ENCODE assay signal across 13 cellular contexts in the genomic region with DNA sequence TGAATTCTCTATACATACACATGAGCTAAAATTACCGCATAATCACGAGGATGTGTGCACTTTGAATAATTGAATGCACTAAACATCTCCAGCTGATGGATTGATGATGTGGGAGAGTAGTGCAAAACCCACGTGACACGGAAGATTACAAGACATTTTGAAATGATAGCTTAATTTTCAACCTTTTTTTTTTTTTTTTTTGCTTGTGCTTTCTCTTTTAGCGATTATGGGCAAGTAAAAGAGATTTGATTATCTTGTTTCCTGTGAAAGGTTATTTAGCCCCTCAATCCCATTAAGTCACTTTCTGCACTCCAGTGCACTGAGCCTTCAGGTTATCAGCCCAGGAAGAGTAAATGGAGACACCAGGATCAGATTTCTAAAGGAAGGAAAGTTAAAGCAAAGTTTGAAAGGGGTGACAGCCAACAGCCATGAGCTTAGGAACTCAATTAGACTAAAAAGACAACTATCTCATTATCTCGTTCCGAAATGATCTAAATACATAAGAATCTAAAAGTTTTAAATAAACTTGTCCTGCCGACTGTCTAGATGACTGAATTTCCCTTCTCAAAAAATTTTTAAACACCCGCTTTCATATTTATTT.
DNase-seq lines count a peak whose midpoint lies in the region; ATAC-seq and TF ChIP-seq lines count a peak whose summit lies in the region.
"Had no signal": no experiment of that assay in that cellular context is flagged by ENCODE, and none has a peak within 500 bp of the region (broad histone marks: within the 10 kb centered on the region; RNA-seq: fewer than 3 reads in every experiment).

No MANE protein-coding gene starts in this region.

- H3K27ac ChIP-seq in left ventricle myocardium inferior (replicated peaks) (no peak overlapping the region), upper lobe of right lung (no peak overlapping the region)
- H3K27ac ChIP-seq in naive thymus-derived CD4-positive, alpha-beta T cell (ENCODE audit: low read depth, low read length) = no peak overlapping the region
- H3K27ac ChIP-seq: BLaER1 treated with 17β-estradiol and CSF1 and Interleukin-3, amounts not matched to agents 10 nM and 100 nM had no signal

- peaks cover 15% of the 10 kb centered on the region for H3K4me1 ChIP-seq in left ventricle myocardium inferior
- no peaks in the 10 kb centered on the region for H3K4me1 ChIP-seq in upper lobe of right lung
- no peaks in the 10 kb centered on the region for H3K4me1 ChIP-seq in naive thymus-derived CD4-positive, alpha-beta T cell (ENCODE audit: control insufficient read depth in 2 of 2, insufficient read depth in 2 of 2, low read length in 2 of 2)

- H3K27me3 ChIP-seq in left ventricle myocardium inferior (ENCODE audit: low read depth) (peaks cover 44% of the 10 kb centered on the region), upper lobe of right lung (no peaks in the 10 kb centered on the region)
- H3K27me3 ChIP-seq in naive thymus-derived CD4-positive, alpha-beta T cell (ENCODE audit: control insufficient read depth in 2 of 2, insufficient read depth in 2 of 2, low read length in 2 of 2) = no peaks in the 10 kb centered on the region

- H3K36me3 Mint-ChIP-seq in chondrocyte (ENCODE audit: low read depth) = no peaks in the 10 kb centered on the region
- no peaks in the 10 kb centered on the region for H3K36me3 Mint-ChIP-seq in mesothelial cell of epicardium
- H3K36me3 Mint-ChIP-seq in naive thymus-derived CD4-positive, alpha-beta T cell = no peaks in the 10 kb centered on the region

- POLR2A ChIA-PET in naive thymus-derived CD4-positive, alpha-beta T cell (lab: Charles Lee) = interaction anchor here (0.7 kb wide), 1 partner anchor 1126 kb away, joined by 3 read pairs; no protein-coding TSS in a partner anchor

- ATAC-seq in upper lobe of right lung = no peak
- no peak for ATAC-seq in HG03095 (IDR thresholded peaks at IDR 0.05; ENCODE audit: unreplicated experiment)
- no peak for ATAC-seq in naive thymus-derived CD4-positive, alpha-beta T cell

- DNase-seq in left ventricle myocardium inferior (no peak), cardiac septum (ENCODE audit: low spot score) (no peak), chondrocyte (ENCODE audit: low spot score) (no peak), mesothelial cell of epicardium (ENCODE audit: low spot score in 2 of 2, unreplicated experiment in 2 of 2) (no peak), upper lobe of right lung (no peak), cerebellum (ENCODE audit: low spot score) (no peak)
- no peak for DNase-seq in naive thymus-derived CD4-positive, alpha-beta T cell
- DNase-seq: amniotic stem cell; NCI-H1092 treated with DMSO at 0.1 percent for 48 hours; stimulated activated CD8-positive, alpha-beta memory T cell treated with anti-CD3 and anti-CD28 coated beads, Interleukin-4, amount 100 ng/mL, for 48 hours; T-helper 9 cell had no signal

- TF ChIP-seq CTCF in left ventricle myocardium inferior (IDR thresholded peaks at IDR 0.05; ENCODE audit: borderline replicate concordance) (no peak), chondrocyte (IDR thresholded peaks at IDR 0.05) (no peak), mesothelial cell of epicardium (IDR thresholded peaks at IDR 0.05; ENCODE audit: unreplicated experiment) (no peak), upper lobe of right lung (IDR thresholded peaks at IDR 0.05) (no peak)

- intact Hi-C loops in left ventricle myocardium inferior (cut with micrococcal nuclease) (no loop called here), cardiac septum (cut with DNase I) (loop anchor here (10.0 kb wide), 1 partner anchor 147 kb away; the partner anchor contains the start of gene FZD7), upper lobe of right lung (cut with DNase I) (no loop called here)
- intact Hi-C loops in naive thymus-derived CD4-positive, alpha-beta T cell (cut with micrococcal nuclease) = no loop called here

- CTCF ChIA-PET in naive thymus-derived CD4-positive, alpha-beta T cell (lab: Charles Lee) = interaction anchor here (0.6 kb wide), 1 partner anchor 360 kb away, joined by 5 read pairs; no protein-coding TSS in a partner anchor

- H3K9me3 Mint-ChIP-seq in chondrocyte (ENCODE audit: low read depth) (no peaks in the 10 kb centered on the region), mesothelial cell of epicardium (no peaks in the 10 kb centered on the region)
- no peaks in the 10 kb centered on the region for H3K9me3 Mint-ChIP-seq in naive thymus-derived CD4-positive, alpha-beta T cell

- H3K27ac Mint-ChIP-seq in chondrocyte (ENCODE audit: unreplicated experiment) (no peak overlapping the region), mesothelial cell of epicardium (peak overlapping the region; percentile 93)
- H3K27ac Mint-ChIP-seq in naive thymus-derived CD4-positive, alpha-beta T cell = no peak overlapping the region

- H3K4me3 Mint-ChIP-seq in chondrocyte (ENCODE audit: unreplicated experiment) (peak overlapping the region; percentile 58), mesothelial cell of epicardium (peak overlapping the region; percentile 60)
- no peak overlapping the region for H3K4me3 Mint-ChIP-seq in naive thymus-derived CD4-positive, alpha-beta T cell

- H3K27me3 Mint-ChIP-seq in chondrocyte (ENCODE audit: low read depth) = no peaks in the 10 kb centered on the region
- H3K27me3 Mint-ChIP-seq in mesothelial cell of epicardium (ENCODE audit: low read depth) = no peaks in the 10 kb centered on the region
- H3K27me3 Mint-ChIP-seq in naive thymus-derived CD4-positive, alpha-beta T cell = peaks cover 36 to 60% (median 47%) of the 10 kb centered on the region in 5 donors

- H3K4me1 Mint-ChIP-seq in chondrocyte (ENCODE audit: low read depth) (peaks cover 31% of the 10 kb centered on the region), mesothelial cell of epicardium (peaks cover 71% of the 10 kb centered on the region)
- H3K4me1 Mint-ChIP-seq in naive thymus-derived CD4-positive, alpha-beta T cell = no peaks in the 10 kb centered on the region

- H3K36me3 ChIP-seq in left ventricle myocardium inferior = no peaks in the 10 kb centered on the region
- no peaks in the 10 kb centered on the region for H3K36me3 ChIP-seq in upper lobe of right lung
- no peaks in the 10 kb centered on the region for H3K36me3 ChIP-seq in naive thymus-derived CD4-positive, alpha-beta T cell (ENCODE audit: control insufficient read depth in 2 of 3, insufficient read depth in 3 of 3, low read length in 3 of 3)
- H3K36me3 ChIP-seq: BLaER1 treated with 17β-estradiol and CSF1 and Interleukin-3, amounts not matched to agents 10 nM and 100 nM had no signal

- H3K4me3 ChIP-seq in left ventricle myocardium inferior = peak overlapping the region; percentile 51
- peak overlapping the region; percentile 14 for H3K4me3 ChIP-seq in upper lobe of right lung
- H3K4me3 ChIP-seq in naive thymus-derived CD4-positive, alpha-beta T cell (ENCODE audit: low read length) = no peak overlapping the region
- H3K4me3 ChIP-seq: BLaER1 treated with 17β-estradiol and CSF1 and Interleukin-3, amounts not matched to agents 10 nM and 100 nM had no signal

- no peaks in the 10 kb centered on the region for H3K9me3 ChIP-seq in left ventricle myocardium inferior (replicated peaks)
- no peaks in the 10 kb centered on the region for H3K9me3 ChIP-seq in upper lobe of right lung
- H3K9me3 ChIP-seq in naive thymus-derived CD4-positive, alpha-beta T cell (ENCODE audit: control insufficient read depth in 2 of 3, low read length in 3 of 3) = no peaks in the 10 kb centered on the region
- H3K9me3 ChIP-seq: BLaER1 treated with 17β-estradiol and CSF1 and Interleukin-3, amounts not matched to agents 10 nM and 100 nM had no signal

Comparison
In these comparisons a context has a peak if more than half of its experiments do, and no peak if none do; other contexts are left out.
1. H3K4me3 Mint-ChIP-seq: peak in chondrocyte (single experiment) and mesothelial cell of epicardium (single experiment); none in naive thymus-derived CD4-positive, alpha-beta T cell (0 of 10).